ENCODE assay signal across 1 cellular context in the genomic region with DNA sequence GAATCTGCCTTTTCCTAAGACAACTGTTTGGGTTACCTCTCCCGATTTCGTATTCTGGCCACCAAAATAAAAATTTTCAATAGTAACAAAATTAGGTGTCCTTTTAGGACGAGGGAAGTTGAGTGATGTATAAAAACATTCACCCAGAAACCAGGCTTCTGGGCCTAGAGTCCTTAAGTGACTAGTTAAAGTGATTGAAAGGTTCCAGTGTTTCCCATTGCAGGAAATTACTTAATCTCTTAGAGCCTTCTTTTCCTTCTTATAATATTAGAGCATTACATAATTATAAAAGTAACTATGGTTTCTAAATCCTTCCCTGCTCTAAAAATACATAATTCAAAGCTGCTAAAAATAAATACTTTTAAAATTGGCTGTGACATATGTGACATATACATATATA.
TF ChIP-seq lines count a peak whose summit lies in the region.

No MANE protein-coding gene starts in this region.

TF ChIP-seq in SK-N-SH, 30 proteins besides CTCF, POLR2A, EP300 and RAD21 (continued from another document):
- TF ChIP-seq, protein P1, sequence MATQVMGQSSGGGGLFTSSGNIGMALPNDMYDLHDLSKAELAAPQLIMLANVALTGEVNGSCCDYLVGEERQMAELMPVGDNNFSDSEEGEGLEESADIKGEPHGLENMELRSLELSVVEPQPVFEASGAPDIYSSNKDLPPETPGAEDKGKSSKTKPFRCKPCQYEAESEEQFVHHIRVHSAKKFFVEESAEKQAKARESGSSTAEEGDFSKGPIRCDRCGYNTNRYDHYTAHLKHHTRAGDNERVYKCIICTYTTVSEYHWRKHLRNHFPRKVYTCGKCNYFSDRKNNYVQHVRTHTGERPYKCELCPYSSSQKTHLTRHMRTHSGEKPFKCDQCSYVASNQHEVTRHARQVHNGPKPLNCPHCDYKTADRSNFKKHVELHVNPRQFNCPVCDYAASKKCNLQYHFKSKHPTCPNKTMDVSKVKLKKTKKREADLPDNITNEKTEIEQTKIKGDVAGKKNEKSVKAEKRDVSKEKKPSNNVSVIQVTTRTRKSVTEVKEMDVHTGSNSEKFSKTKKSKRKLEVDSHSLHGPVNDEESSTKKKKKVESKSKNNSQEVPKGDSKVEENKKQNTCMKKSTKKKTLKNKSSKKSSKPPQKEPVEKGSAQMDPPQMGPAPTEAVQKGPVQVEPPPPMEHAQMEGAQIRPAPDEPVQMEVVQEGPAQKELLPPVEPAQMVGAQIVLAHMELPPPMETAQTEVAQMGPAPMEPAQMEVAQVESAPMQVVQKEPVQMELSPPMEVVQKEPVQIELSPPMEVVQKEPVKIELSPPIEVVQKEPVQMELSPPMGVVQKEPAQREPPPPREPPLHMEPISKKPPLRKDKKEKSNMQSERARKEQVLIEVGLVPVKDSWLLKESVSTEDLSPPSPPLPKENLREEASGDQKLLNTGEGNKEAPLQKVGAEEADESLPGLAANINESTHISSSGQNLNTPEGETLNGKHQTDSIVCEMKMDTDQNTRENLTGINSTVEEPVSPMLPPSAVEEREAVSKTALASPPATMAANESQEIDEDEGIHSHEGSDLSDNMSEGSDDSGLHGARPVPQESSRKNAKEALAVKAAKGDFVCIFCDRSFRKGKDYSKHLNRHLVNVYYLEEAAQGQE (IDR thresholded peaks at IDR 0.05; ENCODE audit: low read depth, low read length), result no peak
- TF ChIP-seq TAF1 (IDR thresholded peaks at IDR 0.05; ENCODE audit: borderline replicate concordance, low read depth, low read length), result no peak
- no peak for TF ChIP-seq POLR2AphosphoS5 (IDR thresholded peaks at IDR 0.05; ENCODE audit: low read depth, low read length)
- TF ChIP-seq FOXJ3 (CRISPR knock-in tag; IDR thresholded peaks at IDR 0.05), result no peak
- no peak for TF ChIP-seq MXI1 (IDR thresholded peaks at IDR 0.05; ENCODE audit: low read depth, low read length)
- no peak for TF ChIP-seq USF2 (IDR thresholded peaks at IDR 0.05; ENCODE audit: borderline replicate concordance, low read depth, low read length)
